In genomic region chr6:7401103-7401502, GRCh38 we compare ENCODE assay signal across 21 cellular contexts. TPM values are rescaled to one million over a fixed set of nuclear protein-coding genes. Genes with fewer than 3 reads are reported as not detected.
DNase-seq lines count a peak whose midpoint lies in the region; ATAC-seq, FAIRE-seq and TF ChIP-seq lines count a peak whose summit lies in the region.
"Had no signal": no experiment of that assay in that cellular context is flagged by ENCODE, and none has a peak within 500 bp of the region (broad histone marks: within the 10 kb centered on the region; RNA-seq: fewer than 3 reads in every experiment).

No MANE protein-coding gene starts in this region.

- H3K9me3 ChIP-seq in mammary epithelial cell (replicated peaks; ENCODE audit: insufficient read depth, low read length) (no peaks in the 10 kb centered on the region), mucosa of descending colon (no peaks in the 10 kb centered on the region)
- H3K9me3 ChIP-seq: A549, BLaER1, esophagus muscularis mucosa, HAP-1, SJCRH30, stomach, transverse colon had no signal

- WGBS in mammary epithelial cell (ENCODE audit: low coverage, missing lambda C conversion rate) = 71% methylated on average over 3 of the region's 3 CpGs

- intact Hi-C loops in mammary epithelial cell (cut with micrococcal nuclease) (no loop called here), mucosa of descending colon (cut with DNase I, micrococcal nuclease) (loop anchor here in 1 of 2 donors (10.0 kb wide), 1 partner anchor 194 kb away; the partner anchor contains the start of gene SNRNP48)

- no peak for FAIRE-seq in HTR-8/SVneo (lab: Jason Lieb, UNC)
- no peak for FAIRE-seq in D721Med (lab: Jason Lieb, UNC)
- FAIRE-seq: A549, TTC549 had no signal

- no peak overlapping the region for H3K27ac ChIP-seq in mammary epithelial cell (ENCODE audit: insufficient read depth, low read depth, low read length)
- H3K27ac ChIP-seq: A549, BLaER1, esophagus muscularis mucosa, SJCRH30, stomach, transverse colon had no signal

- H3K4me1 ChIP-seq in mammary epithelial cell (ENCODE audit: insufficient read depth, low read length) = no peaks in the 10 kb centered on the region
- H3K4me1 ChIP-seq in mucosa of descending colon (ENCODE audit: low read depth) = no peaks in the 10 kb centered on the region
- H3K4me1 ChIP-seq: A549, BLaER1, esophagus muscularis mucosa, HAP-1, SJCRH30, stomach, transverse colon had no signal

- no TSS peak for BruUV-seq in mammary epithelial cell (replicated peaks; lab: Mats Ljungman, UMichigan)

- H3K79me2 ChIP-seq in mammary epithelial cell (ENCODE audit: insufficient read depth, low read length) = no peaks in the 10 kb centered on the region

- dilution Hi-C loops in mammary epithelial cell (cut with HindIII; ENCODE audit: low sequenced_read_pairs) = loop anchor here (25.0 kb wide), 1 partner anchor 161 kb away; no protein-coding TSS in a partner anchor

- H3K36me3 ChIP-seq in mammary epithelial cell (ENCODE audit: insufficient read depth, low read length) (peaks cover 35% of the 10 kb centered on the region), mucosa of descending colon (ENCODE audit: low read depth) (no peaks in the 10 kb centered on the region)

- DNase-seq in AG09309 (ENCODE audit: low read depth) (peak; percentile 46), HTR-8/SVneo (ENCODE audit: insufficient read length, low spot score) (peak; percentile 5), mammary epithelial cell (peak; percentile 76), mucosa of descending colon (no peak), activated gamma-delta T cell (lab: John Stamatoyannopoulos, UW) (no peak), D721Med (ENCODE audit: insufficient read length, low spot score) (no peak)
- DNase-seq: Calu3; effector CD4-positive, alpha-beta T cell; NCI-H187 treated with DMSO at 0.1 percent for 48 hours; SJCRH30; stomach; T-helper 1 cell; transverse colon had no signal

- H3K4me2 ChIP-seq in mammary epithelial cell (ENCODE audit: insufficient read depth, low read depth, low read length) = no peak overlapping the region
- H3K4me2 ChIP-seq: A549, BLaER1 had no signal

- no peak overlapping the region for H3K9ac ChIP-seq in mammary epithelial cell (ENCODE audit: insufficient read depth, low read length)
- H3K9ac ChIP-seq: BLaER1 had no signal

- H2AFZ ChIP-seq in mammary epithelial cell (ENCODE audit: low read depth, low read length) = no peak overlapping the region

- H3K4me3 ChIP-seq in AG09309 (ENCODE audit: control insufficient read depth, low read depth, low read length) (no peak overlapping the region), mammary epithelial cell (replicated peaks in 1 of 3; ENCODE audit: insufficient read depth in 1 of 3, low read depth in 2 of 3, low read length in 3 of 3) (no peak overlapping the region), mucosa of descending colon (no peak overlapping the region)
- H3K4me3 ChIP-seq: A549, BLaER1, esophagus muscularis mucosa, HAP-1, SJCRH30, stomach, transverse colon had no signal

- peak; percentile 19 for ATAC-seq in mucosa of descending colon
- no peak for ATAC-seq in HG02798 (IDR thresholded peaks at IDR 0.05; ENCODE audit: poor library complexity, unreplicated experiment)
- no peak for ATAC-seq in activated CD4-positive, CD25-positive, alpha-beta regulatory T cell treated with anti-CD3 and anti-CD28 coated beads, Interleukin-2, amount 50 U/mL, for 24 hours
- ATAC-seq: A549 had no signal

- H4K20me1 ChIP-seq in mammary epithelial cell (ENCODE audit: insufficient read depth, low read length) = no peaks in the 10 kb centered on the region

- TF ChIP-seq CTCF in AG09309 (IDR thresholded peaks at IDR 0.05; ENCODE audit: control insufficient read depth, insufficient read depth, low read depth, low read length, missing control alignments) = no peak
- no peak for TF ChIP-seq CTCF in mammary epithelial cell (conservative IDR thresholded peaks at IDR 0.05 in 1 of 2, IDR thresholded peaks at IDR 0.05 in 1 of 2; ENCODE audit: extremely low read depth in 1 of 2, insufficient read depth in 1 of 2, low read depth in 1 of 2, low read length in 2 of 2)
- TF ChIP-seq CTCF in mucosa of descending colon (IDR thresholded peaks at IDR 0.05) = no peak
- TF ChIP-seq CTCF in D721Med (IDR thresholded peaks at IDR 0.05; ENCODE audit: insufficient read depth, missing control alignments) = no peak

- in situ Hi-C loops in mammary epithelial cell (cut with MboI; ENCODE audit: low sequenced_read_pairs in 2 of 2) = no loop called here

- CTCF ChIA-PET in mammary epithelial cell (lab: Charles Lee; ENCODE audit: low non-redundant PET) = no interaction called here

- no peaks in the 10 kb centered on the region for H3K27me3 ChIP-seq in mammary epithelial cell (ENCODE audit: insufficient read depth, low read length)
- H3K27me3 ChIP-seq: BLaER1, esophagus muscularis mucosa, SJCRH30, stomach, transverse colon had no signal

RNA-seq across cellular contexts. Expression of gene RIOK1, which starts 11.5 kb away (rescaled TPM):
- total RNA-seq in mammary epithelial cell (10 to 100 TPM; 13.0 to 20.3 TPM), mucosa of descending colon (10 to 100 TPM; 12.1 to 19.8 (median 15.0) TPM)
- 10.1 TPM for polyA plus RNA-seq in mammary epithelial cell
- polyA minus RNA-seq in mammary epithelial cell = 22.9 TPM

RNA-seq across cellular contexts. Expression of gene CAGE1, which starts 11.6 kb away (rescaled TPM):
- under 1 TPM; under 0.01 to 0.14 TPM for total RNA-seq in mammary epithelial cell
- 0.01 TPM for polyA plus RNA-seq in mammary epithelial cell
- not detected for polyA minus RNA-seq in mammary epithelial cell
- total RNA-seq in mucosa of descending colon = under 1 TPM in 1 of 3 donors, not detected in 2; 0.09 TPM
- total RNA-seq: Calu3, chondrocyte, esophagus muscularis mucosa, stomach, transverse colon had no signal
- polyA plus RNA-seq: stomach had no signal

Comparison
In these comparisons a context has a peak if more than half of its experiments do, and no peak if none do; other contexts are left out.
1. DNase-seq: peak in AG09309 (single experiment), HTR-8/SVneo (single experiment) and mammary epithelial cell (single experiment); none in mucosa of descending colon (0 of 3), activated gamma-delta T cell (single experiment) and D721Med (single experiment).